In the genomic region with DNA sequence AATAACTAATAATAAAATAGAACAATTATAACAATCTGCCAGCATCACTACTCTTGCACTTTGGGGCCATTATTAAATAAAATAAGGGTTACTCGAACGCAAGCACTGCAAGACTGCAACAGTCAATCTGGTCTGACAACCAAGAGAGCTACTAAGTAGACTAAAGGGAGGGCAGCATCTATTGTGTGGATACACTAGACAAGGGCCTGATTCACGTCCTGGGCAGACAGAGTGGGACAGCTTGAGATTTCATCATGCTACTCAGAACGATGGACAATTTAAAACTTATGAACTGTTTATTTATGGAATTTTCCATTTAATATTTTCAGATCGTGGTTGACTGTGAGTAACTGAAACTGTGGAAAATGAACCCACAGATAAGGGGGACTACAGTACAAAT, we compare ENCODE assay signal across 2 cellular contexts.
TF ChIP-seq lines count a peak whose summit lies in the region.

No MANE protein-coding gene starts in this region.

TF ChIP-seq in GM23338, 12 proteins besides CTCF, POLR2A, EP300 and RAD21:
- TF ChIP-seq EZH2 (IDR thresholded peaks at IDR 0.05; ENCODE audit: low read depth, unreplicated experiment) (no peak), POLR2AphosphoS5 (IDR thresholded peaks at IDR 0.05; ENCODE audit: low read depth) (no peak), ZNF331 (CRISPR knock-in tag; IDR thresholded peaks at IDR 0.05; ENCODE audit: low read depth) (no peak), STAT1 (IDR thresholded peaks at IDR 0.05; ENCODE audit: unreplicated experiment) (no peak)
- TF ChIP-seq, protein P1, sequence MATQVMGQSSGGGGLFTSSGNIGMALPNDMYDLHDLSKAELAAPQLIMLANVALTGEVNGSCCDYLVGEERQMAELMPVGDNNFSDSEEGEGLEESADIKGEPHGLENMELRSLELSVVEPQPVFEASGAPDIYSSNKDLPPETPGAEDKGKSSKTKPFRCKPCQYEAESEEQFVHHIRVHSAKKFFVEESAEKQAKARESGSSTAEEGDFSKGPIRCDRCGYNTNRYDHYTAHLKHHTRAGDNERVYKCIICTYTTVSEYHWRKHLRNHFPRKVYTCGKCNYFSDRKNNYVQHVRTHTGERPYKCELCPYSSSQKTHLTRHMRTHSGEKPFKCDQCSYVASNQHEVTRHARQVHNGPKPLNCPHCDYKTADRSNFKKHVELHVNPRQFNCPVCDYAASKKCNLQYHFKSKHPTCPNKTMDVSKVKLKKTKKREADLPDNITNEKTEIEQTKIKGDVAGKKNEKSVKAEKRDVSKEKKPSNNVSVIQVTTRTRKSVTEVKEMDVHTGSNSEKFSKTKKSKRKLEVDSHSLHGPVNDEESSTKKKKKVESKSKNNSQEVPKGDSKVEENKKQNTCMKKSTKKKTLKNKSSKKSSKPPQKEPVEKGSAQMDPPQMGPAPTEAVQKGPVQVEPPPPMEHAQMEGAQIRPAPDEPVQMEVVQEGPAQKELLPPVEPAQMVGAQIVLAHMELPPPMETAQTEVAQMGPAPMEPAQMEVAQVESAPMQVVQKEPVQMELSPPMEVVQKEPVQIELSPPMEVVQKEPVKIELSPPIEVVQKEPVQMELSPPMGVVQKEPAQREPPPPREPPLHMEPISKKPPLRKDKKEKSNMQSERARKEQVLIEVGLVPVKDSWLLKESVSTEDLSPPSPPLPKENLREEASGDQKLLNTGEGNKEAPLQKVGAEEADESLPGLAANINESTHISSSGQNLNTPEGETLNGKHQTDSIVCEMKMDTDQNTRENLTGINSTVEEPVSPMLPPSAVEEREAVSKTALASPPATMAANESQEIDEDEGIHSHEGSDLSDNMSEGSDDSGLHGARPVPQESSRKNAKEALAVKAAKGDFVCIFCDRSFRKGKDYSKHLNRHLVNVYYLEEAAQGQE (IDR thresholded peaks at IDR 0.05; ENCODE audit: unreplicated experiment) = no peak

TF ChIP-seq in GM12878, 131 proteins besides CTCF, POLR2A, EP300 and RAD21:
- TF ChIP-seq BHLHE40 (IDR thresholded peaks at IDR 0.05; ENCODE audit: borderline replicate concordance in 1 of 2, low read depth in 2 of 2, low read length in 1 of 2) (no peak), SIN3A (IDR thresholded peaks at IDR 0.05; ENCODE audit: low read depth, low read length) (no peak), TCF12 (IDR thresholded peaks at IDR 0.05; ENCODE audit: low read depth, low read length) (no peak), TBL1XR1 (IDR thresholded peaks at IDR 0.05; ENCODE audit: low read depth, low read length) (no peak), STAT3 (IDR thresholded peaks at IDR 0.05; ENCODE audit: low read depth, low read length) (no peak), SRF (IDR thresholded peaks at IDR 0.05; ENCODE audit: low read depth in 2 of 2, low read length in 2 of 2) (no peak), SIX5 (IDR thresholded peaks at IDR 0.05; ENCODE audit: low read depth, low read length, severe bottlenecking) (no peak), TAF1 (IDR thresholded peaks at IDR 0.05; ENCODE audit: borderline replicate concordance, low read depth, low read length) (no peak), ZNF217 (IDR thresholded peaks at IDR 0.05) (no peak), WRNIP1 (IDR thresholded peaks at IDR 0.05; ENCODE audit: borderline replicate concordance, low read depth, low read length) (no peak), CBFB (IDR thresholded peaks at IDR 0.05; ENCODE audit: low read depth) (no peak), YBX1 (IDR thresholded peaks at IDR 0.05) (no peak), POLR2AphosphoS5 (IDR thresholded peaks at IDR 0.05; ENCODE audit: low read length) (no peak), ETV6 (conservative IDR thresholded peaks at IDR 0.05 in 1 of 2, IDR thresholded peaks at IDR 0.05 in 1 of 2; ENCODE audit: borderline replicate concordance in 1 of 2, low read depth in 1 of 2) (no peak), TARDBP (IDR thresholded peaks at IDR 0.05; ENCODE audit: borderline replicate concordance) (no peak), HDAC2 (IDR thresholded peaks at IDR 0.05) (no peak)
- TF ChIP-seq, protein P2, sequence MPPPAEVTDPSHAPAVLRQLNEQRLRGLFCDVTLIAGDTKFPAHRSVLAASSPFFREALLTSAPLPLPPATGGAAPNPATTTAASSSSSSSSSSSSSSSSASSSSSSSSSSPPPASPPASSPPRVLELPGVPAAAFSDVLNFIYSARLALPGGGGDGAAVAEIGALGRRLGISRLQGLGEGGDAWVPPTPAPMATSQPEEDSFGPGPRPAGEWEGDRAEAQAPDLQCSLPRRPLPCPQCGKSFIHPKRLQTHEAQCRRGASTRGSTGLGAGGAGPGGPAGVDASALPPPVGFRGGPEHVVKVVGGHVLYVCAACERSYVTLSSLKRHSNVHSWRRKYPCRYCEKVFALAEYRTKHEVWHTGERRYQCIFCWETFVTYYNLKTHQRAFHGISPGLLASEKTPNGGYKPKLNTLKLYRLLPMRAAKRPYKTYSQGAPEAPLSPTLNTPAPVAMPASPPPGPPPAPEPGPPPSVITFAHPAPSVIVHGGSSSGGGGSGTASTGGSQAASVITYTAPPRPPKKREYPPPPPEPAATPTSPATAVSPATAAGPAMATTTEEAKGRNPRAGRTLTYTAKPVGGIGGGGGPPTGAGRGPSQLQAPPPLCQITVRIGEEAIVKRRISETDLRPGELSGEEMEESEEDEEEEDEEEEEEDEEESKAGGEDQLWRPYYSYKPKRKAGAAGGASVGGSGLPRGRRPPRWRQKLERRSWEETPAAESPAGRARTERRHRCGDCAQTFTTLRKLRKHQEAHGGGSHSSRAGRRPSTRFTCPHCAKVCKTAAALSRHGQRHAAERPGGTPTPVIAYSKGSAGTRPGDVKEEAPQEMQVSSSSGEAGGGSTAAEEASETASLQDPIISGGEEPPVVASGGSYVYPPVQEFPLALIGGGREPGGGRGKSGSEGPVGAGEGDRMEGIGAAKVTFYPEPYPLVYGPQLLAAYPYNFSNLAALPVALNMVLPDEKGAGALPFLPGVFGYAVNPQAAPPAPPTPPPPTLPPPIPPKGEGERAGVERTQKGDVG (CRISPR knock-in tag; IDR thresholded peaks at IDR 0.05) = no peak
- TF ChIP-seq, protein P3, sequence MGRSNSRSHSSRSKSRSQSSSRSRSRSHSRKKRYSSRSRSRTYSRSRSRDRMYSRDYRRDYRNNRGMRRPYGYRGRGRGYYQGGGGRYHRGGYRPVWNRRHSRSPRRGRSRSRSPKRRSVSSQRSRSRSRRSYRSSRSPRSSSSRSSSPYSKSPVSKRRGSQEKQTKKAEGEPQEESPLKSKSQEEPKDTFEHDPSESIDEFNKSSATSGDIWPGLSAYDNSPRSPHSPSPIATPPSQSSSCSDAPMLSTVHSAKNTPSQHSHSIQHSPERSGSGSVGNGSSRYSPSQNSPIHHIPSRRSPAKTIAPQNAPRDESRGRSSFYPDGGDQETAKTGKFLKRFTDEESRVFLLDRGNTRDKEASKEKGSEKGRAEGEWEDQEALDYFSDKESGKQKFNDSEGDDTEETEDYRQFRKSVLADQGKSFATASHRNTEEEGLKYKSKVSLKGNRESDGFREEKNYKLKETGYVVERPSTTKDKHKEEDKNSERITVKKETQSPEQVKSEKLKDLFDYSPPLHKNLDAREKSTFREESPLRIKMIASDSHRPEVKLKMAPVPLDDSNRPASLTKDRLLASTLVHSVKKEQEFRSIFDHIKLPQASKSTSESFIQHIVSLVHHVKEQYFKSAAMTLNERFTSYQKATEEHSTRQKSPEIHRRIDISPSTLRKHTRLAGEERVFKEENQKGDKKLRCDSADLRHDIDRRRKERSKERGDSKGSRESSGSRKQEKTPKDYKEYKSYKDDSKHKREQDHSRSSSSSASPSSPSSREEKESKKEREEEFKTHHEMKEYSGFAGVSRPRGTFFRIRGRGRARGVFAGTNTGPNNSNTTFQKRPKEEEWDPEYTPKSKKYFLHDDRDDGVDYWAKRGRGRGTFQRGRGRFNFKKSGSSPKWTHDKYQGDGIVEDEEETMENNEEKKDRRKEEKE (IDR thresholded peaks at IDR 0.05) = no peak
